ENCODE assay signal across 21 cellular contexts in the genomic region with DNA sequence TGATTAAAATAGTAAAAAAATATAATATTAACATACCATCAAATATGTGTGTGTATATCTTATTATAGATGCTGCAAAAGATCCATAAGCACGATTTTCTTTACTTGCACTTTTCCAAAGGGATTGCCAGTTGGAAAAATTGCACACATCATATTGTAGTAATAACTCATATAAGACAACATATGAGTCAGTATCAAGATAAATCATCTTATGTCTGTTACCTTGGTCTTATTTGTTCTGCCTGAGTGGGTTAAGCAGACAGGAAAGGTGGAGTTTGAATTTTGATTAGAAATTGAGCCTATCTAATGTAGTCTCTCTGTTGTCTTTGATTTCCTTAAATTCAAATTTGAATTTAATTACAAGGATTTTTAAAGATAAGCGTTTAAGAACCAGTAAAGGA. TPM values are rescaled to one million over a fixed set of nuclear protein-coding genes. Genes with fewer than 3 reads are reported as not detected.
"Had no signal": no experiment of that assay in that cellular context is flagged by ENCODE, and none has a peak within 500 bp of the region (broad histone marks: within the 10 kb centered on the region; RNA-seq: fewer than 3 reads in every experiment).

No MANE protein-coding gene starts in this region.

- ATAC-seq: gastroesophageal sphincter; left cardiac atrium; lower lobe of right lung; natural killer cell treated with Interleukin-12 subunit alpha and Interleukin-12 subunit beta and Interleukin-15 and Interleukin-18, amount 100 ng/mL, for 72 hours had no signal

- H3K9me3 ChIP-seq: esophagus muscularis mucosa, gastroesophageal sphincter, left ventricle myocardium inferior, lower lobe of right lung, ovary, right atrium auricular region, uterus had no signal

- H3K27ac ChIP-seq: dorsolateral prefrontal cortex, esophagus muscularis mucosa, gastroesophageal sphincter, left ventricle myocardium inferior, lower lobe of right lung, neural progenitor cell, ovary, right atrium auricular region, uterus had no signal

- FAIRE-seq: keratinocyte, small intestine had no signal

- H3K4me1 ChIP-seq: esophagus muscularis mucosa, gastroesophageal sphincter, left ventricle myocardium inferior, lower lobe of right lung, neural progenitor cell, right atrium auricular region, uterus had no signal

- DNase-seq: cortex of kidney; dorsolateral prefrontal cortex; effector CD8-positive, alpha-beta T cell; glutamatergic neuron; left cardiac atrium; left ventricle myocardium inferior; lower lobe of right lung; mesenchymal stem cell; midbrain; nucleus accumbens; ovary; small intestine; stimulated activated CD4-positive, alpha-beta T cell treated with anti-CD3 and anti-CD28 coated beads, Interleukin-2, amount 100 ng/mL, for 48 hours; stimulated activated naive CD4-positive, alpha-beta T cell treated with Interleukin-2 at 50 U/mL for 16 hours; uterus had no signal

- H3K36me3 ChIP-seq: esophagus muscularis mucosa, gastroesophageal sphincter, left ventricle myocardium inferior, lower lobe of right lung, neural progenitor cell, ovary, right atrium auricular region, uterus had no signal

- H3K27me3 ChIP-seq: dorsolateral prefrontal cortex, esophagus muscularis mucosa, gastroesophageal sphincter, neural progenitor cell, ovary, right atrium auricular region, uterus had no signal

- H3K4me3 ChIP-seq: dorsolateral prefrontal cortex, esophagus muscularis mucosa, gastroesophageal sphincter, left ventricle myocardium inferior, lower lobe of right lung, neural progenitor cell, ovary, right atrium auricular region, uterus had no signal

RNA-seq across cellular contexts. Expression of a gene that starts 53.9 kb away (rescaled TPM):
- total RNA-seq: left ventricle myocardium inferior had no signal
